In genomic region chr19:28393574-28394336, GRCh38 we compare ENCODE assay signal across 12 cellular contexts.
DNase-seq lines count a peak whose midpoint lies in the region; ATAC-seq lines count a peak whose summit lies in the region.
"Had no signal": no experiment of that assay in that cellular context is flagged by ENCODE, and none has a peak within 500 bp of the region (broad histone marks: within the 10 kb centered on the region; RNA-seq: fewer than 3 reads in every experiment).

No MANE protein-coding gene starts in this region.

- H3K36me3 ChIP-seq in mesodermal cell (ENCODE audit: control insufficient read depth, insufficient read depth, low read length), result no peaks in the 10 kb centered on the region

- peak overlapping the region; percentile 5 for H3K27ac ChIP-seq in mesodermal cell (ENCODE audit: low read depth, low read length, severe bottlenecking)
- H3K27ac ChIP-seq: body of pancreas had no signal

- H3K4me1 ChIP-seq in mesodermal cell (ENCODE audit: control insufficient read depth, insufficient read depth, low read length, poor library complexity, severe bottlenecking), result no peaks in the 10 kb centered on the region
- H3K4me1 ChIP-seq: body of pancreas had no signal

- WGBS in mesodermal cell (ENCODE audit: insufficient coverage in 2 of 2), 2 experiments, result 63 to 70% methylated on average over 3 to 5 of the region's 10 CpGs

- ATAC-seq in HG03354 (IDR thresholded peaks at IDR 0.05; ENCODE audit: poor library complexity, severe bottlenecking, unreplicated experiment) (peak; percentile 86), GM18870 (IDR thresholded peaks at IDR 0.05; ENCODE audit: unreplicated experiment) (no peak), HG03571 (IDR thresholded peaks at IDR 0.05; ENCODE audit: unreplicated experiment) (no peak)
- ATAC-seq: body of pancreas had no signal

- H3K9me3 Mint-ChIP-seq in T-helper 2 cell treated with Interferon-gamma antibody and Interleukin-4, amounts not matched to agents 5 μg/mL and 100 μg/mL, for 36 hours, result no peaks in the 10 kb centered on the region

- no peak overlapping the region for H3K4me3 ChIP-seq in mesodermal cell (ENCODE audit: extremely low read depth, insufficient read depth, low read length, poor library complexity, severe bottlenecking)
- H3K4me3 ChIP-seq: body of pancreas had no signal

- H3K4me1 Mint-ChIP-seq in T-helper 2 cell treated with Interferon-gamma antibody and Interleukin-4, amounts not matched to agents 5 μg/mL and 100 μg/mL, for 36 hours (ENCODE audit: low read depth), result peaks cover 11% of the 10 kb centered on the region

- H3K27ac Mint-ChIP-seq in T-helper 2 cell treated with Interferon-gamma antibody and Interleukin-4, amounts not matched to agents 5 μg/mL and 100 μg/mL, for 36 hours, result peak overlapping the region; percentile 47

- H3K27me3 Mint-ChIP-seq in T-helper 2 cell treated with Interferon-gamma antibody and Interleukin-4, amounts not matched to agents 5 μg/mL and 100 μg/mL, for 36 hours (ENCODE audit: low read depth), result no peaks in the 10 kb centered on the region

- no peaks in the 10 kb centered on the region for H3K36me3 Mint-ChIP-seq in T-helper 2 cell treated with Interferon-gamma antibody and Interleukin-4, amounts not matched to agents 5 μg/mL and 100 μg/mL, for 36 hours (ENCODE audit: low read depth)

- H3K4me3 Mint-ChIP-seq in T-helper 2 cell treated with Interferon-gamma antibody and Interleukin-4, amounts not matched to agents 5 μg/mL and 100 μg/mL, for 36 hours, result peak overlapping the region; percentile 46
- H3K4me3 Mint-ChIP-seq: nephron had no signal

- peak; percentile 54 for DNase-seq in DMS 273 treated with DMSO at 0.1 percent for 48 hours (lab: John Stamatoyannopoulos, UW)
- DNase-seq in T-helper 2 cell treated with Interferon-gamma antibody and Interleukin-4, amounts not matched to agents 5 μg/mL and 100 μg/mL, for 36 hours (ENCODE audit: low spot score), result no peak
- no peak for DNase-seq in stimulated activated CD4-positive, alpha-beta T cell treated with anti-CD3 and anti-CD28 coated beads, Interleukin-2, amount 100 ng/mL, for 48 hours
- DNase-seq: body of pancreas; COR-L47; NCI-H1417 treated with DMSO at 0.1 percent for 48 hours; stimulated activated CD4-positive, alpha-beta T cell treated with anti-CD3 and anti-CD28 coated beads, Interleukin-12 subunit alpha, Interleukin-12 subunit beta, amount 100 ng/mL, for 4 hours had no signal

- no peaks in the 10 kb centered on the region for H3K9me3 ChIP-seq in mesodermal cell (ENCODE audit: control insufficient read depth, low read length)
- H3K9me3 ChIP-seq: body of pancreas had no signal
